21 cellular contexts compared by ENCODE assay signal in the genomic region with DNA sequence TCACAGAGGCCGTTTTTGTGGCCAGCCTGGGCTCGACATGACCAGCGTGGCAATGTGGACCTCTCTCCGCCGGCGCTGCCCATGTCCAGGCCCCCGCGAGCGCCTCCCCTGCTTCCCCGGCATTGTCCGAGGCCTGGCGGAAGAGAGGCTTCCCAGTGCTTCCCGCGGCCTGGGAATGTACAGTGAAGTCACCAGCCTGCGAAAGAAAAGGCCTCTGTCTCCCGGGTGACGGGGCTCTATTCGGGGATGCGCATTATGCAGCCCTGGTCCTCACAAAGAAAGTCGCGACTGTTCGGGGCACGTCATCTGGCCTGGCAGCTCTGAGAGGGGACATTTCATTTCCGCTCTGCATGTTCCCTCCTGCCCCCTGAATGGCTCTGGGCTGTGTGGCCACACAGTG.
DNase-seq lines count a peak whose midpoint lies in the region; ATAC-seq and TF ChIP-seq lines count a peak whose summit lies in the region.
"Had no signal": no experiment of that assay in that cellular context is flagged by ENCODE, and none has a peak within 500 bp of the region (broad histone marks: within the 10 kb centered on the region; RNA-seq: fewer than 3 reads in every experiment).

No MANE protein-coding gene starts in this region.

- H3K4me3 Mint-ChIP-seq in CD8-positive, alpha-beta T cell = no peak overlapping the region
- H3K4me3 Mint-ChIP-seq: activated T-cell treated with anti-CD3 and anti-CD28 coated beads, Interleukin-2, amount 50 U/mL, for 72 hours; CD4-positive, CD25-positive, alpha-beta regulatory T cell; naive thymus-derived CD4-positive, alpha-beta T cell had no signal

- H3K36me3 Mint-ChIP-seq in CD8-positive, alpha-beta T cell = no peaks in the 10 kb centered on the region
- H3K36me3 Mint-ChIP-seq: activated naive CD4-positive, alpha-beta T cell treated with anti-CD3 and anti-CD28 coated beads, Interleukin-2, amount 50 U/mL, for 72 hours; CD4-positive, CD25-positive, alpha-beta regulatory T cell; naive thymus-derived CD4-positive, alpha-beta T cell had no signal

- POLR2A ChIA-PET in CD8-positive, alpha-beta T cell (lab: Charles Lee) = no interaction called here

- DNase-seq in G401 (ENCODE audit: low spot score) = peak; percentile 47
- DNase-seq in astrocyte of the hippocampus (ENCODE audit: low read depth, low spot score) = peak; percentile 30
- DNase-seq in head of caudate nucleus = peak; percentile 77 to 96 (median 89)
- DNase-seq in stimulated activated CD4-positive, alpha-beta T cell treated with anti-CD3 and anti-CD28 coated beads, Interleukin-15, amount 100 ng/mL, for 24 hours = no peak
- no peak for DNase-seq in activated gamma-delta T cell treated with Interleukin-2 at 50 U/mL for 16 hours
- DNase-seq in NCI-H1694 treated with DMSO at 0.1 percent for 48 hours (lab: John Stamatoyannopoulos, UW) = no peak
- DNase-seq in CD8-positive, alpha-beta T cell = no peak
- DNase-seq: activated T-cell treated with anti-CD3 and anti-CD28 coated beads, Interleukin-2, amount 50 U/mL, for 72 hours; CD4-positive, CD25-positive, alpha-beta regulatory T cell; DMS53; KG1; naive thymus-derived CD4-positive, alpha-beta T cell; NCI-H1930; NCI-H446 treated with DMSO at 0.1 percent for 48 hours; NK-92 treated with Interleukin-12 subunit alpha and Interleukin-12 subunit beta, amount 100 ng/mL, for 24 hours; T-helper 9 cell had no signal

- intact Hi-C loops in head of caudate nucleus (cut with DNase I) = no loop called here
- intact Hi-C loops in CD8-positive, alpha-beta T cell (cut with DNase I, micrococcal nuclease) = no loop called here

- H3K27ac Mint-ChIP-seq in CD8-positive, alpha-beta T cell = no peak overlapping the region
- H3K27ac Mint-ChIP-seq: activated naive CD4-positive, alpha-beta T cell treated with anti-CD3 and anti-CD28 coated beads, Interleukin-2, amount 50 U/mL, for 72 hours; activated T-cell treated with anti-CD3 and anti-CD28 coated beads, Interleukin-2, amount 50 U/mL, for 72 hours; CD4-positive, CD25-positive, alpha-beta regulatory T cell; naive thymus-derived CD4-positive, alpha-beta T cell had no signal

- peaks cover 4% of the 10 kb centered on the region for H3K27me3 Mint-ChIP-seq in CD8-positive, alpha-beta T cell (ENCODE audit: low read depth)
- H3K27me3 Mint-ChIP-seq: CD4-positive, CD25-positive, alpha-beta regulatory T cell had no signal

- H3K27ac ChIP-seq in CD8-positive, alpha-beta T cell (ENCODE audit: low read depth, low read length) = no peak overlapping the region
- H3K27ac ChIP-seq: prostate gland had no signal

- H3K9me3 ChIP-seq in neuron (ENCODE audit: low read length) = no peaks in the 10 kb centered on the region
- H3K9me3 ChIP-seq in CD8-positive, alpha-beta T cell (ENCODE audit: low read length) = no peaks in the 10 kb centered on the region
- H3K9me3 ChIP-seq: esophagus muscularis mucosa, prostate gland had no signal

- in situ Hi-C loops in G401 (cut with HindIII; ENCODE audit: low sequenced_read_pairs) = no loop called here

- no peaks in the 10 kb centered on the region for H3K27me3 ChIP-seq in neuron (ENCODE audit: insufficient read depth, low read length)
- H3K27me3 ChIP-seq in CD8-positive, alpha-beta T cell (ENCODE audit: insufficient read depth, low read length) = no peaks in the 10 kb centered on the region

- H3K9me3 Mint-ChIP-seq in CD8-positive, alpha-beta T cell = no peaks in the 10 kb centered on the region

- H3K4me1 ChIP-seq in neuron (ENCODE audit: insufficient read depth, low read length) = peaks cover 16% of the 10 kb centered on the region
- H3K4me1 ChIP-seq in CD8-positive, alpha-beta T cell (ENCODE audit: insufficient read depth, low read length) = peaks cover 2% of the 10 kb centered on the region
- H3K4me1 ChIP-seq: esophagus muscularis mucosa, prostate gland had no signal

- no peaks in the 10 kb centered on the region for H3K4me1 Mint-ChIP-seq in CD8-positive, alpha-beta T cell (ENCODE audit: low read depth)
- H3K4me1 Mint-ChIP-seq: CD4-positive, CD25-positive, alpha-beta regulatory T cell; naive thymus-derived CD4-positive, alpha-beta T cell had no signal

- H3K4me3 ChIP-seq in neuron (ENCODE audit: low read length) = peak overlapping the region; percentile 25
- no peak overlapping the region for H3K4me3 ChIP-seq in CD8-positive, alpha-beta T cell (ENCODE audit: low read depth, low read length)
- H3K4me3 ChIP-seq: esophagus muscularis mucosa, prostate gland, smooth muscle cell had no signal

- peak overlapping the region; percentile 73 for H2AFZ ChIP-seq in neuron (ENCODE audit: low read depth, low read length)

- CTCF ChIA-PET in CD8-positive, alpha-beta T cell (lab: Charles Lee) = interaction anchor here (0.7 kb wide), 1 partner anchor 25 kb away, joined by 3 read pairs; no protein-coding TSS in a partner anchor

- no peaks in the 10 kb centered on the region for H3K36me3 ChIP-seq in neuron (ENCODE audit: insufficient read depth, low read length)
- H3K36me3 ChIP-seq in CD8-positive, alpha-beta T cell (ENCODE audit: insufficient read depth, low read length) = no peaks in the 10 kb centered on the region
- H3K36me3 ChIP-seq: esophagus muscularis mucosa, prostate gland had no signal

- ATAC-seq in CD8-positive, alpha-beta T cell = no peak
- ATAC-seq: activated naive CD4-positive, alpha-beta T cell treated with anti-CD3 and anti-CD28 coated beads, Interleukin-2, amount 50 U/mL, for 72 hours; activated T-cell treated with anti-CD3 and anti-CD28 coated beads, Interleukin-2, amount 50 U/mL, for 72 hours; naive thymus-derived CD4-positive, alpha-beta T cell had no signal

- no peak for TF ChIP-seq CTCF in CD8-positive, alpha-beta T cell (IDR thresholded peaks at IDR 0.05)

Comparison
In these comparisons a context has a peak if more than half of its experiments do, and no peak if none do; other contexts are left out.
1. DNase-seq: peak in G401 (single experiment), astrocyte of the hippocampus (single experiment) and head of caudate nucleus (42 of 42); none in stimulated activated CD4-positive, alpha-beta T cell treated with anti-CD3 and anti-CD28 coated beads, Interleukin-15, amount 100 ng/mL, for 24 hours (single experiment), activated gamma-delta T cell treated with Interleukin-2 at 50 U/mL for 16 hours (single experiment), NCI-H1694 treated with DMSO at 0.1 percent for 48 hours (single experiment) and CD8-positive, alpha-beta T cell (0 of 7).